Comparison of ENCODE assay signal across 7 cellular contexts in the genomic region with DNA sequence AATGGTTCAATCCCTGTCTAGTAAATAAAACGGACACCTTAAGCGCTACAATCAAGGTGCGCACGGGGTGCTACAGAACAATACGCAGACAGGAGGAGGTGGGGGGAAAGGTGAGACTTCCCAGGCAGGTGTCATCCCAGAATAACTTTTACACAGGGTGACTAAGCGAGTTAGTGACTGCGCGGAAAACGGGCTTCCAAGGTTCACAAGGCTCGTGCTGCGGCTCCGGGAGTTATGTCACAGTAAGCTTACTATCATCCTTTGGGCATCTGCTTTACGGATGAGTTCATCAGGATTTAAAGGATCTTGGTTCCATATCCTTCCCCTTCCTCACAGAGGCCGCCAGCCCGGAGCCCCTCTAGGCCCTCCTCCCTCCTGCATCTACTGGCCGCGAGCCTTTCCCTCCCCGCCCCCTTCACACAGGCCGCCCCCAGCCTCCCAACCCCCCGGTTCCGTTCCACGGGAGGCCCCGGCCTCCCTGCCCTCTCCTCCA. TPM values are rescaled to one million over a fixed set of nuclear protein-coding genes. Genes with fewer than 3 reads are reported as not detected.
DNase-seq lines count a peak whose midpoint lies in the region; ATAC-seq, FAIRE-seq and TF ChIP-seq lines count a peak whose summit lies in the region.

No MANE protein-coding gene starts in this region.

- peak; percentile 40 for ATAC-seq in GM21515 (IDR thresholded peaks at IDR 0.05; ENCODE audit: unreplicated experiment)
- ATAC-seq in naive thymus-derived CD4-positive, alpha-beta T cell: no peak

- peak; percentile 20 for TF ChIP-seq POLR2A in endothelial cell of umbilical vein (IDR thresholded peaks at IDR 0.05; ENCODE audit: low read depth, low read length)

- H3K27me3 Mint-ChIP-seq in naive thymus-derived CD4-positive, alpha-beta T cell: no peaks in the 10 kb centered on the region

- dilution Hi-C loops in endothelial cell of umbilical vein (cut with MboI; ENCODE audit: extremely low pct_ligation_motif_present, low sequenced_read_pairs): no loop called here

- H3K4me3 ChIP-seq in Jurkat, Clone E6-1 (ENCODE audit: low read length): peak overlapping the region; percentile 83
- H3K4me3 ChIP-seq in SU-DHL-6 (ENCODE audit: insufficient read depth, low read length, poor library complexity, severe bottlenecking): peak overlapping the region; percentile 66
- H3K4me3 ChIP-seq in endothelial cell of umbilical vein (replicated peaks in 1 of 3; ENCODE audit: insufficient read depth in 1 of 3, low read depth in 1 of 3, low read length in 3 of 3): peak overlapping the region; percentile 22 to 74 (median 70)
- peak overlapping the region; percentile 52 for H3K4me3 ChIP-seq in naive thymus-derived CD4-positive, alpha-beta T cell (ENCODE audit: low read length)

- DNase-seq in EH (ENCODE audit: low read depth) (peak; percentile 82), endothelial cell of umbilical vein (ENCODE audit: low read depth, low spot score) (no peak), GOT3 (lab: John Stamatoyannopoulos, UW) (no peak)
- DNase-seq in Jurkat, Clone E6-1 (ENCODE audit: low read depth, low spot score): no peak
- DNase-seq in naive thymus-derived CD4-positive, alpha-beta T cell: peak in 1 of 9 donors; percentile 25

- H3K4me1 ChIP-seq in endothelial cell of umbilical vein (ENCODE audit: control insufficient read depth, extremely low read depth, insufficient read depth, low read length): peaks cover 8% of the 10 kb centered on the region
- H3K4me1 ChIP-seq in naive thymus-derived CD4-positive, alpha-beta T cell (ENCODE audit: control insufficient read depth in 2 of 2, insufficient read depth in 2 of 2, low read length in 2 of 2): peaks cover 0 to 8% of the 10 kb centered on the region in 2 donors

- no peaks in the 10 kb centered on the region for H3K9me1 ChIP-seq in endothelial cell of umbilical vein (replicated peaks; ENCODE audit: control insufficient read depth, extremely low read depth, insufficient read depth, low read length)

- H3K9ac ChIP-seq in SU-DHL-6 (ENCODE audit: low read length) (peak overlapping the region; percentile 72), endothelial cell of umbilical vein (replicated peaks; ENCODE audit: extremely low read depth, insufficient read depth, low read length) (peak overlapping the region; percentile 92)

- POLR2A ChIA-PET in endothelial cell of umbilical vein (lab: Charles Lee): no interaction called here
- POLR2A ChIA-PET in naive thymus-derived CD4-positive, alpha-beta T cell (lab: Charles Lee): interaction anchor here (0.6 to 3.5 kb wide), 2 partner anchors 40 to 611 kb away, joined by 5 to 14 read pairs; a partner anchor contains a TSS

- no peaks in the 10 kb centered on the region for H3K27me3 ChIP-seq in SU-DHL-6 (ENCODE audit: low read length)
- H3K27me3 ChIP-seq in endothelial cell of umbilical vein (ENCODE audit: control insufficient read depth in 2 of 2, insufficient read depth in 2 of 2, low read length in 2 of 2): no peaks in the 10 kb centered on the region
- H3K27me3 ChIP-seq in naive thymus-derived CD4-positive, alpha-beta T cell (ENCODE audit: control insufficient read depth in 2 of 2, insufficient read depth in 2 of 2, low read length in 2 of 2): no peaks in the 10 kb centered on the region

- H3K9me3 Mint-ChIP-seq in naive thymus-derived CD4-positive, alpha-beta T cell: peaks cover 0 to 16% (median 5%) of the 10 kb centered on the region in 11 donors

- intact Hi-C loops in endothelial cell of umbilical vein (cut with micrococcal nuclease): loop anchor here (2.0 to 5.0 kb wide), 5 partner anchors 41 to 336 kb away; a partner anchor contains a TSS
- intact Hi-C loops in naive thymus-derived CD4-positive, alpha-beta T cell (cut with micrococcal nuclease): loop anchor here (1.0 to 10.0 kb wide), 13 partner anchors 72 to 1104 kb away; a partner anchor contains a TSS

- peak overlapping the region; percentile 73 for H2AFZ ChIP-seq in SU-DHL-6 (ENCODE audit: low read depth, low read length, severe bottlenecking)
- peak overlapping the region; percentile 45 for H2AFZ ChIP-seq in endothelial cell of umbilical vein (ENCODE audit: low read depth, low read length)

- peak overlapping the region; percentile 84 to 94 (median 93) for H3K27ac Mint-ChIP-seq in naive thymus-derived CD4-positive, alpha-beta T cell

- 0 out of 2 replicates have a peak, but pooled peaks cover 3% of the 10 kb centered on the region for H3F3A ChIP-seq in SU-DHL-6 (ENCODE audit: insufficient read depth)

- H3K36me3 Mint-ChIP-seq in naive thymus-derived CD4-positive, alpha-beta T cell: peaks cover 2 to 17% (median 10%) of the 10 kb centered on the region in 5 donors

- H4K20me1 ChIP-seq in SU-DHL-6 (ENCODE audit: low read depth, low read length) (no peaks in the 10 kb centered on the region), endothelial cell of umbilical vein (replicated peaks; ENCODE audit: control insufficient read depth, extremely low read depth, insufficient read depth, low read length) (no peaks in the 10 kb centered on the region)

- TSS peak; percentile 77 for BruUV-seq in endothelial cell of umbilical vein (replicated peaks; lab: Mats Ljungman, UMichigan)

- H3K36me3 ChIP-seq in SU-DHL-6 (ENCODE audit: low read length) (no peaks in the 10 kb centered on the region), endothelial cell of umbilical vein (ENCODE audit: control insufficient read depth in 2 of 2, extremely low read depth in 1 of 2, insufficient read depth in 2 of 2, low read length in 2 of 2) (no peaks in the 10 kb centered on the region)
- H3K36me3 ChIP-seq in naive thymus-derived CD4-positive, alpha-beta T cell (ENCODE audit: control insufficient read depth in 2 of 3, insufficient read depth in 3 of 3, low read length in 3 of 3): peaks cover 0 to 4% (median 0%) of the 10 kb centered on the region in 3 experiments

- no peaks in the 10 kb centered on the region for H3K79me2 ChIP-seq in SU-DHL-6 (ENCODE audit: insufficient read depth, low read length)
- H3K79me2 ChIP-seq in endothelial cell of umbilical vein (ENCODE audit: control insufficient read depth, insufficient read depth, low read length): no peaks in the 10 kb centered on the region

- H3K27ac ChIP-seq in SU-DHL-6 (ENCODE audit: low read depth, low read length): peak overlapping the region; percentile 58
- peak overlapping the region; percentile 85 for H3K27ac ChIP-seq in endothelial cell of umbilical vein (ENCODE audit: insufficient read depth, low read depth, low read length)
- H3K27ac ChIP-seq in naive thymus-derived CD4-positive, alpha-beta T cell (ENCODE audit: low read depth, low read length): peak overlapping the region; percentile 73

- peaks cover 7 to 18% (median 17%) of the 10 kb centered on the region in 7 donors for H3K4me1 Mint-ChIP-seq in naive thymus-derived CD4-positive, alpha-beta T cell

- no peak for FAIRE-seq in endothelial cell of umbilical vein (lab: Jason Lieb, UNC)

- peak overlapping the region; percentile 88 to 97 (median 93) for H3K4me3 Mint-ChIP-seq in naive thymus-derived CD4-positive, alpha-beta T cell

- TF ChIP-seq CTCF in SU-DHL-6 (IDR thresholded peaks at IDR 0.05; ENCODE audit: insufficient read depth, low read length, poor library complexity, severe bottlenecking): no peak
- no peak for TF ChIP-seq CTCF in endothelial cell of umbilical vein (IDR thresholded peaks at IDR 0.05; ENCODE audit: extremely low read depth in 1 of 2, insufficient read depth in 1 of 2, low read depth in 1 of 2, low read length in 2 of 2)

- H3K9me3 ChIP-seq in SU-DHL-6 (ENCODE audit: insufficient read depth, low read length) (peaks cover 6% of the 10 kb centered on the region; the same call in 1 of the 2 replicates), endothelial cell of umbilical vein (replicated peaks; ENCODE audit: control insufficient read depth, insufficient read depth, low read length) (no peaks in the 10 kb centered on the region)
- no peaks in the 10 kb centered on the region for H3K9me3 ChIP-seq in naive thymus-derived CD4-positive, alpha-beta T cell (ENCODE audit: control insufficient read depth in 2 of 3, low read length in 3 of 3)

- CTCF ChIA-PET in endothelial cell of umbilical vein (lab: Charles Lee): no interaction called here
- CTCF ChIA-PET in naive thymus-derived CD4-positive, alpha-beta T cell (lab: Charles Lee): no interaction called here

- no peaks in the 10 kb centered on the region for H3K9me2 ChIP-seq in SU-DHL-6 (replicated peaks; ENCODE audit: insufficient read depth, low read length)

- peak overlapping the region; percentile 95 for H3K4me2 ChIP-seq in SU-DHL-6 (ENCODE audit: low read depth, low read length, poor library complexity, severe bottlenecking)
- H3K4me2 ChIP-seq in endothelial cell of umbilical vein (ENCODE audit: insufficient read depth, low read length): peak overlapping the region; percentile 90

TF ChIP-seq in endothelial cell of umbilical vein, 7 proteins besides CTCF, POLR2A, EP300 and RAD21 (continues in another document):
- no peak for TF ChIP-seq FOS (IDR thresholded peaks at IDR 0.05; ENCODE audit: borderline replicate concordance, insufficient read depth, low read length)

RNA-seq across cellular contexts. Expression of a gene that starts 0.5 kb away (rescaled TPM):
- 10.7 TPM for polyA plus RNA-seq in Jurkat, Clone E6-1 (2012; ENCODE audit: insufficient read depth, insufficient read length)
- total RNA-seq in endothelial cell of umbilical vein: 9.1 and 13.7 TPM in 2 replicates
- 1.6 and 2.4 TPM in 2 replicates for polyA plus RNA-seq in endothelial cell of umbilical vein
- polyA plus RNA-seq in endothelial cell of umbilical vein (2011; cell fraction: cytosol; rRNA removed): 3.4 and 4.0 TPM in 2 replicates
- 15.5 and 18.5 TPM in 2 replicates for polyA plus RNA-seq in endothelial cell of umbilical vein (2011; cell fraction: nucleus; rRNA removed)
- polyA plus RNA-seq in endothelial cell of umbilical vein (2012): 5.8 and 7.7 TPM in 2 replicates
- polyA minus RNA-seq in endothelial cell of umbilical vein: 5.6 and 6.0 TPM in 2 replicates
- polyA minus RNA-seq in endothelial cell of umbilical vein (2011; cell fraction: cytosol; rRNA and poly(A)+ RNA removed): 1.6 TPM
- 18.9 and 21.0 TPM in 2 replicates for polyA minus RNA-seq in endothelial cell of umbilical vein (2011; cell fraction: nucleus; rRNA and poly(A)+ RNA removed)
- 10 to 100 TPM in 3 of 5 experiments, 1 to 10 TPM in 2; 5.0 to 17.0 (median 11.7) TPM for total RNA-seq in naive thymus-derived CD4-positive, alpha-beta T cell
- polyA plus RNA-seq in naive thymus-derived CD4-positive, alpha-beta T cell: 1 to 10 TPM; 6.4 to 7.9 TPM

RNA-seq across cellular contexts. Expression of a gene that starts 40.8 kb away (rescaled TPM):
- 28.9 TPM for polyA plus RNA-seq in Jurkat, Clone E6-1 (2012; ENCODE audit: insufficient read depth, insufficient read length)
- total RNA-seq in endothelial cell of umbilical vein: 13.9 and 18.8 TPM in 2 replicates
- 36.6 and 39.0 TPM in 2 replicates for polyA plus RNA-seq in endothelial cell of umbilical vein
- 37.7 and 41.6 TPM in 2 replicates for polyA plus RNA-seq in endothelial cell of umbilical vein (2011; cell fraction: cytosol; rRNA removed)
- 17.0 and 22.6 TPM in 2 replicates for polyA plus RNA-seq in endothelial cell of umbilical vein (2011; cell fraction: nucleus; rRNA removed)
- polyA plus RNA-seq in endothelial cell of umbilical vein (2012): 25.8 and 27.9 TPM in 2 replicates
- 37.0 and 39.4 TPM in 2 replicates for polyA minus RNA-seq in endothelial cell of umbilical vein
- 1.4 TPM for polyA minus RNA-seq in endothelial cell of umbilical vein (2011; cell fraction: cytosol; rRNA and poly(A)+ RNA removed)
- polyA minus RNA-seq in endothelial cell of umbilical vein (2011; cell fraction: nucleus; rRNA and poly(A)+ RNA removed): 8.8 and 9.0 TPM in 2 replicates
- total RNA-seq in naive thymus-derived CD4-positive, alpha-beta T cell: 10 to 100 TPM; 12.3 to 21.2 (median 16.3) TPM
- 10 to 100 TPM; 32.4 to 44.1 TPM for polyA plus RNA-seq in naive thymus-derived CD4-positive, alpha-beta T cell
